In the genomic region with DNA sequence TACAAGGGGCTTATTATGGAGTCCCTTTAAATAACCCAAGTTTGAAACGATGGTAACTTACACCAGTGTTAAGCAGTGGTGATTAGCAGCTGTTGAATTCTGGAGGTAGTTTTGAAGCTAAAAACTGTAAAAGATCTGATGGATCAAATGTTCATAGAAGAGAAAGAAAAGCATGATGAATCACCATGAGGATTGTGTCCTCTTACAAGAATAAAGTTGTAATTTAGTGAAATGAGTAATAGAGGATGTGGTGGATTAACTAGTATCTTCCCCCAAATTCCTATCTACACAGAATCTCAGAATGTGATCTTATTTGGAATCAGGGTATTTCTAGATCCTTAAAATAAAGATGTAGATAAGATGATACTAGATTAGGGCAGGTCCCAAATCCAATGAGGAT, we compare ENCODE assay signal across 21 cellular contexts.
"Had no signal": no experiment of that assay in that cellular context is flagged by ENCODE, and none has a peak within 500 bp of the region (broad histone marks: within the 10 kb centered on the region; RNA-seq: fewer than 3 reads in every experiment).

No MANE protein-coding gene starts in this region.

- H3K27ac Mint-ChIP-seq: activated naive CD4-positive, alpha-beta T cell treated with anti-CD3 and anti-CD28 coated beads for 36 hours; activated naive CD8-positive, alpha-beta T cell treated with anti-CD3 and anti-CD28 coated beads, Interleukin-2, amount 50 U/mL, for 24 hours; activated T-helper 17 cell treated with anti-CD3 and anti-CD28 coated beads, Interleukin-2, amount 50 U/mL, for 72 hours; T-helper 2 cell treated with Interferon-gamma antibody and Interleukin-4, amounts not matched to agents 5 μg/mL and 100 μg/mL, for 36 hours had no signal

- H3K27me3 Mint-ChIP-seq: activated naive CD8-positive, alpha-beta T cell treated with anti-CD3 and anti-CD28 coated beads, Interleukin-2, amount 50 U/mL, for 24 hours; activated T-helper 17 cell treated with anti-CD3 and anti-CD28 coated beads, Interleukin-2, amount 50 U/mL, for 72 hours had no signal

- H3K36me3 ChIP-seq: ascending aorta, pancreas, suprapubic skin had no signal

- ATAC-seq: activated naive CD8-positive, alpha-beta T cell treated with anti-CD3 and anti-CD28 coated beads, Interleukin-2, amount 50 U/mL, for 24 hours; activated T-helper 17 cell treated with anti-CD3 and anti-CD28 coated beads, Interleukin-2, amount 50 U/mL, for 72 hours; left lobe of liver; pancreas had no signal

- H3K9me3 Mint-ChIP-seq: activated naive CD4-positive, alpha-beta T cell treated with anti-CD3 and anti-CD28 coated beads for 36 hours; activated naive CD8-positive, alpha-beta T cell treated with anti-CD3 and anti-CD28 coated beads, Interleukin-2, amount 50 U/mL, for 24 hours; activated T-helper 17 cell treated with anti-CD3 and anti-CD28 coated beads, Interleukin-2, amount 50 U/mL, for 72 hours; neural crest cell; T-helper 2 cell treated with Interferon-gamma antibody and Interleukin-4, amounts not matched to agents 5 μg/mL and 100 μg/mL, for 36 hours had no signal

- H3K4me1 Mint-ChIP-seq: activated naive CD8-positive, alpha-beta T cell treated with anti-CD3 and anti-CD28 coated beads, Interleukin-2, amount 50 U/mL, for 24 hours; activated T-helper 17 cell treated with anti-CD3 and anti-CD28 coated beads, Interleukin-2, amount 50 U/mL, for 72 hours; neural crest cell had no signal

- H3K4me3 Mint-ChIP-seq: activated naive CD4-positive, alpha-beta T cell treated with anti-CD3 and anti-CD28 coated beads for 36 hours; activated naive CD8-positive, alpha-beta T cell treated with anti-CD3 and anti-CD28 coated beads, Interleukin-2, amount 50 U/mL, for 24 hours; activated T-helper 17 cell treated with anti-CD3 and anti-CD28 coated beads, Interleukin-2, amount 50 U/mL, for 72 hours; neural crest cell; T-helper 2 cell treated with Interferon-gamma antibody and Interleukin-4, amounts not matched to agents 5 μg/mL and 100 μg/mL, for 36 hours had no signal

- H3K4me3 ChIP-seq: ascending aorta, pancreas, skin epidermis, suprapubic skin had no signal

- H3K27ac ChIP-seq: ascending aorta, epithelial cell of prostate, pancreas, skin epidermis, suprapubic skin had no signal

- FAIRE-seq: bronchial epithelial cell, pancreas had no signal

- H3K9me3 ChIP-seq: ascending aorta, pancreas, suprapubic skin had no signal

- DNase-seq: activated CD4-positive, CD25-positive, alpha-beta regulatory T cell treated with anti-CD3 and anti-CD28 coated beads, Interleukin-2, amount 50 U/mL, for 72 hours; activated naive CD4-positive, alpha-beta T cell treated with anti-CD3 and anti-CD28 coated beads for 36 hours; activated naive CD8-positive, alpha-beta T cell treated with anti-CD3 and anti-CD28 coated beads, Interleukin-2, amount 50 U/mL, for 24 hours; activated T-cell treated with anti-CD3 and anti-CD28 coated beads for 4 hours; dermis blood vessel endothelial cell; islet precursor cell; midbrain; pancreas; stimulated activated CD4-positive, alpha-beta T cell treated with anti-CD3 and anti-CD28 coated beads, Interleukin-4, amount 100 ng/mL, for 4 hours; stimulated activated CD8-positive, alpha-beta memory T cell treated with anti-CD3 and anti-CD28 coated beads, Interleukin-4, amount 100 ng/mL, for 48 hours; stimulated activated naive CD4-positive, alpha-beta T cell treated with Interleukin-2 at 50 U/mL for 16 hours; trophoblast cell had no signal

- H3K27me3 ChIP-seq: ascending aorta, pancreas, suprapubic skin had no signal

- H3K4me1 ChIP-seq: ascending aorta, pancreas, suprapubic skin had no signal
